Comparison of ENCODE assay signal across 8 cellular contexts in genomic region chrX:154097597-154098541, GRCh38. TPM values are rescaled to one million over a fixed set of nuclear protein-coding genes. Genes with fewer than 3 reads are reported as not detected.
DNase-seq lines count a peak whose midpoint lies in the region; ATAC-seq and TF ChIP-seq lines count a peak whose summit lies in the region.

MECP2 (minus strand) TSS chrX:154097717.

- ATAC-seq in GM19397 (IDR thresholded peaks at IDR 0.05; ENCODE audit: unreplicated experiment) (peak; percentile 93), HG03571 (IDR thresholded peaks at IDR 0.05; ENCODE audit: unreplicated experiment) (peak; percentile 74), right lobe of liver (peak; percentile 88 to 95 (median 92))

- H3K4me1 ChIP-seq in right lobe of liver, result peaks cover 0 to 14% (median 0%) of the 10 kb centered on the region in 4 donors

- CTCF ChIA-PET in activated CD4-positive, alpha-beta memory T cell treated with anti-CD3 and anti-CD28 coated beads for 36 hours (lab: Charles Lee), result interaction anchor here (0.9 to 2.4 kb wide), 2 partner anchors 84 to 210 kb away, joined by 3 to 7 read pairs; no protein-coding TSS in a partner anchor

- POLR2A ChIA-PET in activated CD4-positive, alpha-beta memory T cell treated with anti-CD3 and anti-CD28 coated beads for 36 hours (lab: Charles Lee), result interaction anchor here (1.5 to 2.1 kb wide), 3 partner anchors 26 to 127 kb away, joined by 3 to 7 read pairs (median 4); no protein-coding TSS in a partner anchor

- H3K9me3 ChIP-seq in right lobe of liver, result no peaks in the 10 kb centered on the region

- H3K36me3 Mint-ChIP-seq in activated CD4-positive, alpha-beta memory T cell treated with anti-CD3 and anti-CD28 coated beads for 36 hours, result peaks cover 6% of the 10 kb centered on the region

- H3K27me3 Mint-ChIP-seq in activated CD4-positive, alpha-beta memory T cell treated with anti-CD3 and anti-CD28 coated beads for 36 hours, result no peaks in the 10 kb centered on the region

- H3K4me3 ChIP-seq in dorsolateral prefrontal cortex (peak within 1 kb of the TSS; percentile 46 to 78 (median 66)), right lobe of liver (peak within 1 kb of the TSS; percentile 55 to 75 (median 60))

- peaks cover 57% of the 10 kb centered on the region for H3K4me1 Mint-ChIP-seq in activated CD4-positive, alpha-beta memory T cell treated with anti-CD3 and anti-CD28 coated beads for 36 hours (ENCODE audit: low read depth)

- intact Hi-C loops in activated CD4-positive, alpha-beta memory T cell treated with anti-CD3 and anti-CD28 coated beads for 36 hours (cut with micrococcal nuclease), result loop anchor here (1.0 to 10.0 kb wide), 5 partner anchors 38 to 279 kb away; partner anchors contain the start of genes ARHGAP4, EMD, HCFC1 and TMEM187
- intact Hi-C loops in dorsolateral prefrontal cortex (cut with DNase I), result loop anchor here (2.0 to 10.0 kb wide), 5 partner anchors 46 to 277 kb away; partner anchors contain the start of genes EMD (in 1 of the 2), FLNA (in 1 of the 2), HCFC1 (in 1 of the 2) and IRAK1 (in 1 of the 2)
- intact Hi-C loops in right lobe of liver (cut with DNase I), result no loop called here

- peak within 1 kb of the TSS; percentile 98 for H3K27ac Mint-ChIP-seq in activated CD4-positive, alpha-beta memory T cell treated with anti-CD3 and anti-CD28 coated beads for 36 hours

- H3K27ac ChIP-seq in C4-2B, result peak within 1 kb of the TSS; percentile 87
- peak within 1 kb of the TSS; percentile 66 to 99 (median 95) for H3K27ac ChIP-seq in dorsolateral prefrontal cortex
- H3K27ac ChIP-seq in right lobe of liver, result peak within 1 kb of the TSS; percentile 78 to 90 (median 87)

- H3K9me3 Mint-ChIP-seq in activated CD4-positive, alpha-beta memory T cell treated with anti-CD3 and anti-CD28 coated beads for 36 hours, result no peaks in the 10 kb centered on the region

- TF ChIP-seq CTCF in C4-2B (conservative IDR thresholded peaks at IDR 0.05) (no peak), dorsolateral prefrontal cortex (IDR thresholded peaks at IDR 0.05 in 54 of 56, conservative IDR thresholded peaks at IDR 0.05 in 2 of 56; ENCODE audit: low read depth in 1 of 56, partially characterized antibody in 56 of 56) (peak in 3 of 56 donors; percentile 18 to 24 (median 19)), right lobe of liver (IDR thresholded peaks at IDR 0.05) (no peak)

- TF ChIP-seq POLR2A in right lobe of liver (IDR thresholded peaks at IDR 0.05), result no peak

- H3K27me3 ChIP-seq in dorsolateral prefrontal cortex (peaks cover 0 to 67% (median 10%) of the 10 kb centered on the region in 45 donors), right lobe of liver (no peaks in the 10 kb centered on the region)

- no peaks in the 10 kb centered on the region for H3K36me3 ChIP-seq in right lobe of liver

- H3K4me3 Mint-ChIP-seq in activated CD4-positive, alpha-beta memory T cell treated with anti-CD3 and anti-CD28 coated beads for 36 hours, result peak within 1 kb of the TSS; percentile 98

- DNase-seq in NCI-H82 treated with DMSO at 0.1 percent for 48 hours (lab: John Stamatoyannopoulos, UW; ENCODE audit: unreplicated experiment), result peak; percentile 91
- DNase-seq in activated CD4-positive, alpha-beta memory T cell treated with anti-CD3 and anti-CD28 coated beads for 36 hours, result peak; percentile 93
- peak; percentile 78 to 93 (median 90) for DNase-seq in dorsolateral prefrontal cortex
- peak; percentile 92 to 93 (median 92) for DNase-seq in right lobe of liver
- peak; percentile 87 for DNase-seq in stimulated activated CD4-positive, alpha-beta T cell treated with anti-CD3 and anti-CD28 coated beads, Interleukin-4, amount 100 ng/mL, for 24 hours

- WGBS in right lobe of liver (ENCODE audit: insufficient coverage, low coverage, low lambda C conversion rate, missing lambda C conversion rate), result 48% methylated on average over 26 of the region's 74 CpGs

RNA-seq across cellular contexts. Expression of gene MECP2, which starts in this region (rescaled TPM):
- 10 to 100 TPM; 50.8 to 51.0 TPM for total RNA-seq in activated CD4-positive, alpha-beta memory T cell treated with anti-CD3 and anti-CD28 coated beads for 36 hours
- total RNA-seq in dorsolateral prefrontal cortex (100 to 1,000 TPM in 13 of 120 experiments, 10 to 100 TPM in 107; 75.9 to 123 (median 90.3) TPM), right lobe of liver (10 to 100 TPM; 14.1 to 18.4 (median 16.0) TPM)

Comparison
In these comparisons a context has a peak if more than half of its experiments do, and no peak if none do; other contexts are left out.
1. Peak in every context shown above with its lines: DNase-seq, ATAC-seq, H3K4me3 ChIP-seq and H3K27ac ChIP-seq.
2. intact Hi-C loops: an anchor here in activated CD4-positive, alpha-beta memory T cell treated with anti-CD3 and anti-CD28 coated beads for 36 hours (1.0 to 10.0 kb wide) and dorsolateral prefrontal cortex (2.0 to 10.0 kb wide); none called in right lobe of liver.